Comparison of ENCODE assay signal across 1 cellular context in the genomic region with DNA sequence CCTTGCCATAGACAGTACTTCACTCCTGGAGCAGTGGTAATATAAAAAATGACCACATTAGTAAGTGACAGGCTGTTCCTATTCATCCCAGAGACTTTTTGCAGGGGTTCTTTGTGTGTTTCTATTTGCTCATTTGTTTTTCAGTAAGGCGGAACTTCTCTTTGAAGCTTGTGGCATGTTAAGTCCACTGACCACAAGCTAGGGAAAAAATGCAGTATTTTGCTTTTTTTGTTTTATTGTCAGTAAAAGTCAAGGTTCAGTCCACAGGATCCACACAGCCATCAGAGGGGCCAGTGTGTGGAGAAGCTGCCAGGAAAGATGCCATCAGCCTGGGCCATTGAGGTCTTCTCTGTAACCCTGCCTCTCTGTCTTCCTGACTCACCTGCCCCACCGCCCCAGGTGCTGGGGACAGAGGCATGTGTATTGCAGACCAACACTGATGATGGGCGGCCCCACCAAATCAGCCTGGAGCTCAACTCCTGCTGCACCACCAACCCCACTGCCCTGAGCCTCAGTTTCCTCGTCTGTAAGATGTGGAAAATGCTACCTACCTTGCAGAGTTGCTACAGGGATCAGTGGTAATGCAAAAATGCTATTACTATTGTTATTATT.
TF ChIP-seq lines count a peak whose summit lies in the region.

No MANE protein-coding gene starts in this region.

TF ChIP-seq in IMR-90, 13 proteins besides CTCF, POLR2A, EP300 and RAD21:
- TF ChIP-seq RCOR1 (IDR thresholded peaks at IDR 0.05; ENCODE audit: insufficient replicate concordance, low read length), result no peak
- no peak for TF ChIP-seq CEBPB (IDR thresholded peaks at IDR 0.05; ENCODE audit: low read depth, low read length)
- no peak for TF ChIP-seq MXI1 (IDR thresholded peaks at IDR 0.05; ENCODE audit: borderline replicate concordance, low read depth, low read length)
- TF ChIP-seq ELK1 (IDR thresholded peaks at IDR 0.05; ENCODE audit: borderline replicate concordance, low read depth, low read length), result no peak
- TF ChIP-seq MAFK (IDR thresholded peaks at IDR 0.05; ENCODE audit: low read depth, low read length), result no peak
- no peak for TF ChIP-seq BHLHE40 (IDR thresholded peaks at IDR 0.05; ENCODE audit: low read depth, low read length)
- no peak for TF ChIP-seq USF2 (IDR thresholded peaks at IDR 0.05; ENCODE audit: low read depth, low read length)
- TF ChIP-seq CHD1 (IDR thresholded peaks at IDR 0.05; ENCODE audit: low read depth, low read length), result no peak
- TF ChIP-seq NFE2L2 (IDR thresholded peaks at IDR 0.05; ENCODE audit: low read depth, low read length), result no peak
- no peak for TF ChIP-seq MAZ (IDR thresholded peaks at IDR 0.05; ENCODE audit: borderline replicate concordance, low read depth, low read length)
- no peak for TF ChIP-seq SMC3 (IDR thresholded peaks at IDR 0.05; ENCODE audit: low read depth, low read length)
- TF ChIP-seq RFX5 (IDR thresholded peaks at IDR 0.05; ENCODE audit: low read depth, low read length), result no peak
- TF ChIP-seq FOS (IDR thresholded peaks at IDR 0.05; ENCODE audit: low read depth, low read length), result no peak
